8 cellular contexts compared by ENCODE assay signal in genomic region chr17:28744104-28744801, GRCh38. TPM values are rescaled to one million over a fixed set of nuclear protein-coding genes. Genes with fewer than 3 reads are reported as not detected.
A peak's percentile ranks its signal among the peaks of the same experiment; 100 is the strongest.
DNase-seq lines count a peak whose midpoint lies in the region; ATAC-seq and TF ChIP-seq lines count a peak whose summit lies in the region.

No MANE protein-coding gene starts in this region.

- H3K4me3 ChIP-seq in AG10803 (ENCODE audit: low read length), result peak overlapping the region; percentile 88
- peak overlapping the region; percentile 91 for H3K4me3 ChIP-seq in Karpas-422 (ENCODE audit: low read length)
- H3K4me3 ChIP-seq in lower lobe of right lung, result peak overlapping the region; percentile 74

- peak; percentile 36 for DNase-seq in AG10803 (ENCODE audit: low read depth)
- peak; percentile 80 for DNase-seq in GM20000 (ENCODE audit: low spot score)
- DNase-seq in Karpas-422, result peak; percentile 85
- peak; percentile 78 for DNase-seq in activated CD4-positive, alpha-beta T cell treated with anti-CD3 and anti-CD28 coated beads for 48 hours
- DNase-seq in dermis blood vessel endothelial cell, result peak; percentile 63
- peak; percentile 72 for DNase-seq in lower lobe of right lung
- DNase-seq in stimulated activated CD8-positive, alpha-beta memory T cell treated with anti-CD3 and anti-CD28 coated beads, Interleukin-15, amount 100 ng/mL, for 48 hours (ENCODE audit: low read depth in 2 of 2), result peak; percentile 52 to 60
- DNase-seq in NCI-H2107 (lab: John Stamatoyannopoulos, UW), result no peak

- peaks cover 53% of the 10 kb centered on the region for H3K4me1 ChIP-seq in Karpas-422 (ENCODE audit: low read length)
- H3K4me1 ChIP-seq in lower lobe of right lung, result peaks cover 73% of the 10 kb centered on the region

- no peaks in the 10 kb centered on the region for H3K9me2 ChIP-seq in Karpas-422 (replicated peaks; ENCODE audit: insufficient read depth, low read length)

- intact Hi-C loops in lower lobe of right lung (cut with DNase I), result no loop called here

- peak; percentile 13 to 15 for ATAC-seq in lower lobe of right lung

- H3K9me3 ChIP-seq in Karpas-422 (ENCODE audit: low read length) (no peaks in the 10 kb centered on the region), lower lobe of right lung (no peaks in the 10 kb centered on the region)

- peak overlapping the region; percentile 96 for H3K9ac ChIP-seq in Karpas-422 (ENCODE audit: low read length)

- no peaks in the 10 kb centered on the region for H3K27me3 ChIP-seq in Karpas-422 (ENCODE audit: low read length)
- H3K27me3 ChIP-seq in lower lobe of right lung (ENCODE audit: low read depth), result no peaks in the 10 kb centered on the region

- H3K4me2 ChIP-seq in Karpas-422 (ENCODE audit: low read depth, low read length, poor library complexity, severe bottlenecking), result peak overlapping the region; percentile 93

- H3K79me2 ChIP-seq in Karpas-422 (ENCODE audit: low read length), result peaks cover 31% of the 10 kb centered on the region

- peaks cover 33% of the 10 kb centered on the region for H4K20me1 ChIP-seq in Karpas-422 (ENCODE audit: insufficient read depth, low read depth, low read length)

- H2AFZ ChIP-seq in Karpas-422 (ENCODE audit: low read length), result no peak overlapping the region

- H3K36me3 ChIP-seq in Karpas-422 (ENCODE audit: insufficient read depth, low read length) (peaks cover 4% of the 10 kb centered on the region), lower lobe of right lung (peaks cover 24% of the 10 kb centered on the region)

- H3K27ac ChIP-seq in Karpas-422 (ENCODE audit: low read length) (peak overlapping the region; percentile 79), lower lobe of right lung (peak overlapping the region; percentile 94)

- TF ChIP-seq CTCF in AG10803 (conservative IDR thresholded peaks at IDR 0.05; ENCODE audit: low read length) (no peak), GM20000 (IDR thresholded peaks at IDR 0.05; ENCODE audit: extremely low read depth, missing control alignments) (no peak), lower lobe of right lung (IDR thresholded peaks at IDR 0.05) (no peak)

RNA-seq across cellular contexts. Expression of gene TRAF4, which starts 0.4 kb away (rescaled TPM):
- total RNA-seq in Karpas-422 (2014; rRNA removed; shearing (Covaris generic); ENCODE audit: low replicate concordance), result 40.1 and 40.7 TPM in 2 replicates
- total RNA-seq in dermis blood vessel endothelial cell (32.1 and 37.4 TPM in 2 replicates), lower lobe of right lung (52.8 TPM)

RNA-seq across cellular contexts. Expression of gene NEK8, which starts 15.7 kb away (rescaled TPM):
- 9.4 and 13.8 TPM in 2 replicates for total RNA-seq in Karpas-422 (2014; rRNA removed; shearing (Covaris generic); ENCODE audit: low replicate concordance)
- 2.9 and 3.9 TPM in 2 replicates for total RNA-seq in dermis blood vessel endothelial cell
- 11.3 TPM for total RNA-seq in lower lobe of right lung

RNA-seq across cellular contexts. Expression of gene TLCD1, which starts 18.2 kb away (rescaled TPM):
- 2.1 and 3.8 TPM in 2 replicates for total RNA-seq in Karpas-422 (2014; rRNA removed; shearing (Covaris generic); ENCODE audit: low replicate concordance)
- 0.85 and 0.93 TPM in 2 replicates for total RNA-seq in dermis blood vessel endothelial cell
- total RNA-seq in lower lobe of right lung, result 19.8 TPM

RNA-seq across cellular contexts. Expression of gene RPL23A, which starts 24.5 kb away (rescaled TPM):
- total RNA-seq in Karpas-422 (2014; rRNA removed; shearing (Covaris generic); ENCODE audit: low replicate concordance), result 1,170 and 1,763 TPM in 2 replicates
- total RNA-seq in dermis blood vessel endothelial cell (777 and 912 TPM in 2 replicates), lower lobe of right lung (1,156 TPM)

RNA-seq across cellular contexts. Expression of gene RAB34, which starts 26.6 kb away (rescaled TPM):
- not detected in 2 replicates for total RNA-seq in Karpas-422 (2014; rRNA removed; shearing (Covaris generic); ENCODE audit: low replicate concordance)
- total RNA-seq in dermis blood vessel endothelial cell (25.6 and 36.9 TPM in 2 replicates), lower lobe of right lung (62.3 TPM)
